Comparison of ENCODE assay signal across 14 cellular contexts in genomic region chr10:33290286-33291052, GRCh38. TPM values are rescaled to one million over a fixed set of nuclear protein-coding genes. Genes with fewer than 3 reads are reported as not detected.
DNase-seq lines count a peak whose midpoint lies in the region; ATAC-seq and TF ChIP-seq lines count a peak whose summit lies in the region.
"Had no signal": no experiment of that assay in that cellular context is flagged by ENCODE, and none has a peak within 500 bp of the region (broad histone marks: within the 10 kb centered on the region; RNA-seq: fewer than 3 reads in every experiment).

No MANE protein-coding gene starts in this region.

- no peak for DNase-seq in heart right ventricle
- DNase-seq in cardiac septum (ENCODE audit: low spot score), result no peak
- DNase-seq in MCF 10A (ENCODE audit: unreplicated experiment), result no peak
- DNase-seq in left lobe of liver (ENCODE audit: low spot score), result no peak
- no peak for DNase-seq in uterus
- no peak for DNase-seq in NCI-H526 (lab: John Stamatoyannopoulos, UW)
- no peak for DNase-seq in activated gamma-delta T cell treated with Interleukin-2 at 50 U/mL for 16 hours
- DNase-seq: activated CD8-positive, alpha-beta memory T cell treated with anti-CD3 and anti-CD28 coated beads, Interleukin-2, amount 50 U/mL, for 4 hours; NCI-H1694 treated with DMSO at 0.1 percent for 48 hours; NK-92 treated with Interleukin-12 subunit alpha and Interleukin-12 subunit beta, amount 100 ng/mL, for 24 hours; stimulated activated CD4-positive, alpha-beta T cell treated with anti-CD3 and anti-CD28 coated beads, Interleukin-4, amount 100 ng/mL, for 4 hours; stomach had no signal

- intact Hi-C loops in heart right ventricle (cut with DNase I), result loop anchor here in 1 of 10 donors (5.0 kb wide), 1 partner anchor 37 kb away; no protein-coding TSS in a partner anchor
- intact Hi-C loops in cardiac septum (cut with DNase I), result no loop called here
- intact Hi-C loops in MCF 10A (cut with micrococcal nuclease), result loop anchor here (1.0 to 2.0 kb wide), 2 partner anchors 17 to 26 kb away; no protein-coding TSS in a partner anchor
- intact Hi-C loops in uterus (cut with DNase I; ENCODE audit: low total_unique reads), result no loop called here

- WGBS in heart right ventricle, 2 donors, result 60 to 63% methylated on average over 13 of the region's 13 CpGs

- peaks cover 6% of the 10 kb centered on the region for H3K36me3 Mint-ChIP-seq in MCF 10A (ENCODE audit: insufficient read depth, unreplicated experiment)
- H3K36me3 Mint-ChIP-seq: IgD-negative memory B cell had no signal

- H3K4me3 ChIP-seq in heart right ventricle (no peak overlapping the region), uterus (no peak overlapping the region)
- H3K4me3 ChIP-seq: stomach had no signal

- H3K9me3 ChIP-seq in heart right ventricle, result no peaks in the 10 kb centered on the region
- H3K9me3 ChIP-seq in uterus, result no peaks in the 10 kb centered on the region
- H3K9me3 ChIP-seq: stomach had no signal

- no peaks in the 10 kb centered on the region for H3K27me3 Mint-ChIP-seq in MCF 10A (ENCODE audit: insufficient read depth, unreplicated experiment)

- CTCF ChIA-PET in MCF 10A (lab: Yijun Ruan, JAX), result interaction anchor here (0.6 to 1.4 kb wide), 5 partner anchors 18 to 1290 kb away, joined by 3 to 6 read pairs (median 3); no protein-coding TSS in a partner anchor

- BruUV-seq in MCF 10A (replicated peaks; lab: Mats Ljungman, UMichigan), result no TSS peak

- TF ChIP-seq POLR2A in uterus (IDR thresholded peaks at IDR 0.05), result no peak

- H3K4me1 Mint-ChIP-seq in MCF 10A (ENCODE audit: insufficient read depth, unreplicated experiment), result peaks cover 18% of the 10 kb centered on the region

- H3K36me3 ChIP-seq in heart right ventricle, result peaks cover 0 to 46% (median 0%) of the 10 kb centered on the region in 9 donors
- no peaks in the 10 kb centered on the region for H3K36me3 ChIP-seq in uterus
- H3K36me3 ChIP-seq: stomach had no signal

- peak overlapping the region; percentile 98 for H3K27ac Mint-ChIP-seq in MCF 10A (ENCODE audit: low read depth, unreplicated experiment)
- H3K27ac Mint-ChIP-seq: IgD-negative memory B cell had no signal

- POLR2A ChIA-PET in MCF 10A (lab: Yijun Ruan, JAX), result interaction anchor here (0.6 to 4.5 kb wide), 4 partner anchors 9 to 18 kb away, joined by 3 to 32 read pairs (median 7); no protein-coding TSS in a partner anchor

- peak in 7 of 9 donors; percentile 9 to 47 (median 21) for TF ChIP-seq CTCF in heart right ventricle (IDR thresholded peaks at IDR 0.05)
- peak; percentile 14 for TF ChIP-seq CTCF in MCF 10A (IDR thresholded peaks at IDR 0.05; ENCODE audit: unreplicated experiment)
- TF ChIP-seq CTCF in uterus (IDR thresholded peaks at IDR 0.05), result peak in 3 of 4 experiments; percentile 10 to 23 (median 18)

- peak overlapping the region; percentile 64 for H3K4me3 Mint-ChIP-seq in MCF 10A (ENCODE audit: unreplicated experiment)
- H3K4me3 Mint-ChIP-seq: IgD-negative memory B cell had no signal

- ATAC-seq in heart right ventricle (peak in 3 of 8 donors; percentile 13 to 58 (median 32)), left lobe of liver (peak; percentile 26), HG03139 (IDR thresholded peaks at IDR 0.05; ENCODE audit: unreplicated experiment) (no peak)

- H3K4me1 ChIP-seq in heart right ventricle (peaks cover 16 to 100% (median 99%) of the 10 kb centered on the region in 9 donors), uterus (peaks cover 6 to 7% of the 10 kb centered on the region in 2 donors)

- peak overlapping the region in 8 of 10 donors; percentile 2 to 99 (median 46) for H3K27ac ChIP-seq in heart right ventricle
- H3K27ac ChIP-seq in uterus, result peak overlapping the region; percentile 48 to 84

- H3K27me3 ChIP-seq in heart right ventricle (no peaks in the 10 kb centered on the region), uterus (no peaks in the 10 kb centered on the region)
- H3K27me3 ChIP-seq: stomach had no signal

- no peaks in the 10 kb centered on the region for H3K9me3 Mint-ChIP-seq in MCF 10A (ENCODE audit: unreplicated experiment)
- H3K9me3 Mint-ChIP-seq: IgD-negative memory B cell had no signal

RNA-seq across cellular contexts. Expression of gene NRP1, which starts 44.0 kb away (rescaled TPM):
- 100 to 1,000 TPM; 132 to 229 (median 167) TPM for total RNA-seq in heart right ventricle
- 10 to 100 TPM; 45.3 to 56.0 TPM for polyA plus RNA-seq in heart right ventricle
- total RNA-seq in cardiac septum, result 138 TPM
- total RNA-seq in MCF 10A (2022), result 66.6 and 117 TPM in 2 replicates
- 20.6 TPM for total RNA-seq in left lobe of liver
- total RNA-seq in uterus, result 100 to 1,000 TPM in 2 of 4 donors, 10 to 100 TPM in 2; 47.1 to 286 (median 111) TPM
- polyA plus RNA-seq: IgD-negative memory B cell had no signal
